Comparison of ENCODE assay signal across 8 cellular contexts in the genomic region with DNA sequence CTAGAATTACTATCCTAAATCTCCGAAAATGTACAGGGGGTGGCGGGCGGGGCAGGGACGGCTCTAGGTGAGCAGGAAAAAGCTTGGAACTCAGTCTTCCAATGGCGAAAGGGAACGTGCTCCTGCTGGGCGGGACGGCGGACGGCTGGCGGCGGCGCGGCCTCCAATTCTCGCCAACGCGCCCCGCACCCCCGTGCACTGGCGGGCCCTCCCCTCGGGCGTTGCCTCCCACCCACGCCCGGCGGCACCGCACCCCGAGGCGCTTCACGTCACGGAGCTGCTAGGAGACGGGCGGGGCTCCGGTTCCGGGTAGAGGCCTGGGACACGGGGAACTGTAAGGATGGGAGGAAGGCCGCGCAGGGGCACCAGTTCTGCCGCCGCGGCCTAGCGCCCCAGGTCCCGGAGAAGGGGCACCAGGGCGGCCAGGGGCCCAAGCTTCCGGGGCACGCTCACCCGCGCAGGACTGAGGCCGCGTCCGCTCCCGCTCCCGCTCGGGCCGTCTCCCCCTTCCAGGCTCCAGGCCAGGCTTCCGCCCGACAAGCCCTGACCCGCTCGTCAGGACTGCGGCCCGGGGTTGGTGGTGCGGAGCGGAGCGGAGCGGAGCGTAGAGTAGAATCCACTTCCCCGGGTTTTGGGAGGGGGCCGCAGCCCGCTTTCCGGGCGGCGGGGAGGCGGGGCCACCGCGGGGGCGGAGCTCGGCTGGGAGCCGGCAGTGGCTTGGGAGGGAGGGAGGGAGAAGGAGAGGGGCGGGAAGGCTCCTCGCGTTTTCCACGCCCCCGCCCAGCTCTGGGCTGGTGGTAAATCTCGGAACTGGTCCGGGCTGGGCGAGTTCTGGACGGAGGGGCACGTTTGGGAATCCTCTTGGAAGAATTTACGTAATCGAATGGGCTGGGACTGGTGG. TPM values are rescaled to one million over a fixed set of nuclear protein-coding genes. Genes with fewer than 3 reads are reported as not detected.
A peak's percentile ranks its signal among the peaks of the same experiment; 100 is the strongest.
DNase-seq lines count a peak whose midpoint lies in the region; ATAC-seq and TF ChIP-seq lines count a peak whose summit lies in the region.

A gene (minus strand): TSS at position 594 of the 901 bp plus-strand sequence. CDS start 3,167 bp downstream, outside the sequence.

- intact Hi-C loops in T-helper 2 cell treated with Interferon-gamma antibody and Interleukin-4, amounts not matched to agents 100 ng/mL and 5 ng/mL, for 36 hours (cut with micrococcal nuclease), result loop anchor here (1.0 to 2.0 kb wide), 3 partner anchors 49 to 349 kb away; a partner anchor contains a TSS
- intact Hi-C loops in right cardiac atrium (cut with DNase I) (loop anchor here in 3 of 4 donors (5.0 to 10.0 kb wide), 2 partner anchors 68 to 135 kb away; a partner anchor contains a TSS), vagina (cut with DNase I) (loop anchor here (2.0 kb wide), 1 partner anchor 69 kb away; a partner anchor contains a TSS)

- H3K27ac ChIP-seq in right cardiac atrium (ENCODE audit: low read length) (peak within 1 kb of the TSS; percentile 96), vagina (peak within 1 kb of the TSS; percentile 98)

- ATAC-seq in GM18499 (IDR thresholded peaks at IDR 0.05; ENCODE audit: insufficient read depth, unreplicated experiment) (peak; percentile 49), HG02943 (IDR thresholded peaks at IDR 0.05; ENCODE audit: low read depth, unreplicated experiment) (peak; percentile 78), right cardiac atrium (peak; percentile 98)

- TF ChIP-seq POLR2A in vagina (IDR thresholded peaks at IDR 0.05), result peak in 1 of 2 donors; percentile 80

- H3K36me3 ChIP-seq in vagina, result no peaks in the 10 kb centered on the region

- H3K4me1 ChIP-seq in right cardiac atrium (ENCODE audit: control insufficient read depth, insufficient read depth, low read length) (peaks cover 4% of the 10 kb centered on the region), vagina (peaks cover 34% of the 10 kb centered on the region)

- under 1% methylated on average over 88 of the region's 89 CpGs for WGBS in right cardiac atrium

- H3K4me3 ChIP-seq in right cardiac atrium (ENCODE audit: low read length) (peak within 1 kb of the TSS; percentile 64), vagina (peak within 1 kb of the TSS; percentile 76 to 92)

- no peaks in the 10 kb centered on the region for H3K27me3 ChIP-seq in right cardiac atrium (ENCODE audit: control insufficient read depth, insufficient read depth)
- no peaks in the 10 kb centered on the region for H3K27me3 ChIP-seq in vagina

- H3K9me3 ChIP-seq in right cardiac atrium (ENCODE audit: control insufficient read depth, low read length), result no peaks in the 10 kb centered on the region
- no peaks in the 10 kb centered on the region for H3K9me3 ChIP-seq in vagina

- peak in 1 of 3 experiments; percentile 29 for TF ChIP-seq CTCF in vagina (IDR thresholded peaks at IDR 0.05)

- DNase-seq in NCI-H187 treated with DMSO at 0.1 percent for 48 hours (lab: John Stamatoyannopoulos, UW), result peak; percentile 40
- DNase-seq in anterior cingulate cortex (lab: John Stamatoyannopoulos, UW), result peak; percentile 51 to 97 (median 91)
- DNase-seq in right cardiac atrium, result peak; percentile 97 to 98 (median 98)
- peak; percentile 95 for DNase-seq in putamen (ENCODE audit: low spot score)
- DNase-seq in vagina (ENCODE audit: extremely low spot score in 2 of 2), result peak in 1 of 2 donors; percentile 98

RNA-seq across cellular contexts. Expression of the gene that starts here (rescaled TPM):
- 20.6 and 21.3 TPM in 2 replicates for total RNA-seq in T-helper 2 cell treated with Interferon-gamma antibody and Interleukin-4, amounts not matched to agents 100 ng/mL and 5 ng/mL, for 36 hours
- total RNA-seq in right cardiac atrium, result 10 to 100 TPM; 11.0 to 14.9 (median 12.8) TPM
- 17.1 TPM for polyA plus RNA-seq in right cardiac atrium
- total RNA-seq in vagina, result 16.2 TPM
